ENCODE assay signal across 18 cellular contexts in genomic region chr6:20632696-20633095, GRCh38.
DNase-seq lines count a peak whose midpoint lies in the region; ATAC-seq and TF ChIP-seq lines count a peak whose summit lies in the region.
"Had no signal": no experiment of that assay in that cellular context is flagged by ENCODE, and none has a peak within 500 bp of the region (broad histone marks: within the 10 kb centered on the region; RNA-seq: fewer than 3 reads in every experiment).

No MANE protein-coding gene starts in this region.

- no peak overlapping the region for H3K27ac Mint-ChIP-seq in activated CD8-positive, alpha-beta T cell treated with anti-CD3 and anti-CD28 coated beads for 36 hours
- H3K27ac Mint-ChIP-seq: T-helper 1 cell treated with Interleukin-12 subunit alpha and Interleukin-12 subunit beta and Interleukin-4 antibody, amounts not matched to agents 30 μg/mL and 1 μg/mL, for 36 hours had no signal

- 90% methylated on average over 4 of the region's 4 CpGs for WGBS in suprapubic skin

- H3K9me3 Mint-ChIP-seq in activated CD8-positive, alpha-beta T cell treated with anti-CD3 and anti-CD28 coated beads for 36 hours = no peaks in the 10 kb centered on the region

- H3K9me3 ChIP-seq in suprapubic skin = no peaks in the 10 kb centered on the region
- H3K9me3 ChIP-seq: BLaER1, Peyer's patch had no signal

- peak; percentile 63 for ATAC-seq in activated CD8-positive, alpha-beta T cell treated with anti-CD3 and anti-CD28 coated beads for 36 hours
- ATAC-seq in GM18520 (IDR thresholded peaks at IDR 0.05; ENCODE audit: unreplicated experiment) = no peak
- ATAC-seq in HG02852 (IDR thresholded peaks at IDR 0.05; ENCODE audit: unreplicated experiment) = no peak
- ATAC-seq: K562 had no signal

- DNase-seq in DMS 273 (lab: John Stamatoyannopoulos, UW; ENCODE audit: unreplicated experiment) = peak; percentile 69
- peak; percentile 53 for DNase-seq in DMS53 (lab: John Stamatoyannopoulos, UW)
- DNase-seq in NCI-H1436 treated with DMSO at 0.1 percent for 48 hours (lab: John Stamatoyannopoulos, UW) = peak; percentile 39
- peak; percentile 24 for DNase-seq in activated CD8-positive, alpha-beta T cell treated with anti-CD3 and anti-CD28 coated beads for 36 hours
- no peak for DNase-seq in suprapubic skin (ENCODE audit: low spot score in 2 of 2)
- no peak for DNase-seq in epidermal melanocyte (ENCODE audit: insufficient read length, low spot score)
- DNase-seq: DMS79 treated with DMSO at 0.1 percent for 48 hours, GDM1, NCI-H1092, NCI-H187 treated with DMSO at 0.1 percent for 48 hours, NCI-H774, Peyer's patch, SHP77 treated with DMSO at 0.1 percent for 48 hours had no signal

- H3K27ac ChIP-seq in suprapubic skin = no peak overlapping the region
- H3K27ac ChIP-seq: BLaER1, Peyer's patch had no signal

- no peaks in the 10 kb centered on the region for H3K27me3 ChIP-seq in suprapubic skin
- H3K27me3 ChIP-seq: BLaER1, Peyer's patch had no signal

- CTCF ChIA-PET in activated CD8-positive, alpha-beta T cell treated with anti-CD3 and anti-CD28 coated beads for 36 hours (lab: Charles Lee) = no interaction called here

- POLR2A ChIA-PET in activated CD8-positive, alpha-beta T cell treated with anti-CD3 and anti-CD28 coated beads for 36 hours (lab: Charles Lee) = no interaction called here

- H3K4me3 Mint-ChIP-seq in activated CD8-positive, alpha-beta T cell treated with anti-CD3 and anti-CD28 coated beads for 36 hours = no peak overlapping the region
- H3K4me3 Mint-ChIP-seq: T-helper 1 cell treated with Interleukin-12 subunit alpha and Interleukin-12 subunit beta and Interleukin-4 antibody, amounts not matched to agents 30 μg/mL and 1 μg/mL, for 36 hours had no signal

- peaks cover 38% of the 10 kb centered on the region for H3K4me1 Mint-ChIP-seq in activated CD8-positive, alpha-beta T cell treated with anti-CD3 and anti-CD28 coated beads for 36 hours (ENCODE audit: low read depth)

- H3K4me3 ChIP-seq in suprapubic skin = no peak overlapping the region
- H3K4me3 ChIP-seq: BLaER1, K562, Peyer's patch had no signal

- H3K36me3 ChIP-seq in suprapubic skin = no peaks in the 10 kb centered on the region
- H3K36me3 ChIP-seq: Peyer's patch had no signal

- H3K36me3 Mint-ChIP-seq in activated CD8-positive, alpha-beta T cell treated with anti-CD3 and anti-CD28 coated beads for 36 hours (ENCODE audit: low read depth) = peaks cover 20% of the 10 kb centered on the region

- H3K4me1 ChIP-seq in suprapubic skin = no peaks in the 10 kb centered on the region
- H3K4me1 ChIP-seq: Peyer's patch had no signal

- intact Hi-C loops in activated CD8-positive, alpha-beta T cell treated with anti-CD3 and anti-CD28 coated beads for 36 hours (cut with micrococcal nuclease) = no loop called here

- TF ChIP-seq EP300 in suprapubic skin (IDR thresholded peaks at IDR 0.05) = no peak

- H3K27me3 Mint-ChIP-seq in activated CD8-positive, alpha-beta T cell treated with anti-CD3 and anti-CD28 coated beads for 36 hours = no peaks in the 10 kb centered on the region

- no peak for TF ChIP-seq POLR2A in suprapubic skin (IDR thresholded peaks at IDR 0.05)

- no peak for TF ChIP-seq CTCF in activated CD8-positive, alpha-beta T cell treated with anti-CD3 and anti-CD28 coated beads for 36 hours (IDR thresholded peaks at IDR 0.05)
- no peak for TF ChIP-seq CTCF in suprapubic skin (IDR thresholded peaks at IDR 0.05)

Comparison
In these comparisons a context has a peak if more than half of its experiments do, and no peak if none do; other contexts are left out.
1. DNase-seq: peak in DMS 273 (single experiment), DMS53 (single experiment), NCI-H1436 treated with DMSO at 0.1 percent for 48 hours (single experiment) and activated CD8-positive, alpha-beta T cell treated with anti-CD3 and anti-CD28 coated beads for 36 hours (single experiment); none in suprapubic skin (0 of 2) and epidermal melanocyte (single experiment).